8 cellular contexts compared by ENCODE assay signal in the genomic region with DNA sequence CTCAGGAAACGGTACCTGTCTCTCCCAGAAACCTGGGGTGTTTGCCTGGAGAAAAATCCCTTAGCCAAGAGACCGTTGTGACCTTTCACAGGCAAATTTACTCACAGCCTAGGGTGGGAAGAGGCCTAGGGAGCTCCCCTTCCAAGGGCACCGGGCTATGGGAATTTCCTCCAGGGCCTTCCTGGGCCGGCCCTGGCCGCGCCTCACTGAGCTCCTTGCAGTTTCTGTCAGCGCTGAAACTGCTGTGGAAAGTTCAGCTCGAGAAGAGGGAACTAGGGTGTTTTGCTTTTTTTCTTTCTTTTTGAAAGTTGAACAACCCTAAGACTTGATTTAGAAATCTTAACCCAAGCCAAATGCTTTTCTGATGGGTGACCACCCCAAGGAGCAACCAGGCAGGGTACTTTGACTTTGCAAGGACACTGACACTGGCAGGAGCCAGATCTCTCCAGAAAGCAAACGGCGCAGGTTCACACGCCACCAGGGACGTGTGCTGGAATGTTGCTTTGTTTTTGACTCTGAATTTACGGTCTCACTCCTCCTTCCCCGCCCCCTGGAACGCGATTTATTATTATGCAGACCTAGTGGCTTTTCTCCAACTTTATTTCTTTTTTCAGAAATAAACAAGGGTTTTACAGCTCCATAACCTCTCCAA.
DNase-seq lines count a peak whose midpoint lies in the region; TF ChIP-seq lines count a peak whose summit lies in the region.

No MANE protein-coding gene starts in this region.

- H3K27ac ChIP-seq in GM23248: peak overlapping the region; percentile 89
- peak overlapping the region; percentile 81 to 82 for H3K27ac ChIP-seq in ovary

- peak overlapping the region; percentile 82 for H2AFZ ChIP-seq in GM23248

- no peak for TF ChIP-seq EP300 in ovary (IDR thresholded peaks at IDR 0.05)

- no peaks in the 10 kb centered on the region for H4K20me1 ChIP-seq in GM23248 (ENCODE audit: insufficient read depth)

- no peaks in the 10 kb centered on the region for H3K79me2 ChIP-seq in GM23248 (ENCODE audit: insufficient read depth)

- peaks cover 21% of the 10 kb centered on the region for H3F3A ChIP-seq in GM23248 (ENCODE audit: insufficient read depth)

- peak; percentile 66 for DNase-seq in GM03348 (ENCODE audit: low spot score)
- peak; percentile 81 for DNase-seq in GM23248
- peak; percentile 10 for DNase-seq in MV-4-11 (lab: John Stamatoyannopoulos, UW)
- DNase-seq in fibroblast of pulmonary artery (ENCODE audit: low read depth): peak; percentile 69
- DNase-seq in ovary: peak; percentile 52 to 70 (median 55)
- no peak for DNase-seq in NK-92 treated with Interleukin-12 subunit alpha and Interleukin-12 subunit beta, amount 100 ng/mL, for 24 hours (lab: John Stamatoyannopoulos, UW)
- no peak for DNase-seq in posterior vena cava (ENCODE audit: low spot score)
- no peak for DNase-seq in SHP77 (lab: John Stamatoyannopoulos, UW)

- no peak for TF ChIP-seq POLR2A in ovary (IDR thresholded peaks at IDR 0.05)

- no peak for TF ChIP-seq CTCF in fibroblast of pulmonary artery (IDR thresholded peaks at IDR 0.05; ENCODE audit: low read length, missing control alignments)
- no peak for TF ChIP-seq CTCF in ovary (IDR thresholded peaks at IDR 0.05)

- intact Hi-C loops in ovary (cut with DNase I) (loop anchor here in 2 of 4 donors (5.0 to 10.0 kb wide), 2 partner anchors 199 to 231 kb away; a partner anchor contains a TSS), posterior vena cava (cut with DNase I) (no loop called here)

- H3K4me3 ChIP-seq in GM23248 (peak overlapping the region; percentile 46), fibroblast of pulmonary artery (replicated peaks; ENCODE audit: low read depth, low read length) (no peak overlapping the region), ovary (peak overlapping the region; percentile 22)

- H3K4me1 ChIP-seq in GM23248 (ENCODE audit: insufficient read depth) (peaks cover 55% of the 10 kb centered on the region), ovary (ENCODE audit: insufficient read depth) (peaks cover 11% of the 10 kb centered on the region)

- peak overlapping the region; percentile 71 for H3K4me2 ChIP-seq in GM23248 (ENCODE audit: unreplicated experiment)

- H3K27me3 ChIP-seq in GM23248 (replicated peaks; ENCODE audit: insufficient read depth) (no peaks in the 10 kb centered on the region), ovary (no peaks in the 10 kb centered on the region)

- in situ Hi-C loops in GM23248 (cut with MboI): no loop called here

- 2 to 5% methylated on average over 16 of the region's 16 CpGs for WGBS in GM23248 (ENCODE audit: low coverage in 1 of 2, low lambda C conversion rate in 2 of 2, missing lambda C conversion rate in 2 of 2), 2 experiments
- 2 to 3% (median 2%) methylated on average over 16 of the region's 16 CpGs for WGBS in ovary, 3 donors

- no peaks in the 10 kb centered on the region for H3K9me2 ChIP-seq in GM23248 (ENCODE audit: insufficient read depth)

- no peaks in the 10 kb centered on the region for H3K9me3 ChIP-seq in GM23248 (ENCODE audit: low read depth)
- no peaks in the 10 kb centered on the region for H3K9me3 ChIP-seq in ovary

- peak overlapping the region; percentile 82 for H3K9ac ChIP-seq in GM23248

- H3K36me3 ChIP-seq in GM23248 (ENCODE audit: low read depth) (no peaks in the 10 kb centered on the region), ovary (no peaks in the 10 kb centered on the region)

Comparison
In these comparisons a context has a peak if more than half of its experiments do, and no peak if none do; other contexts are left out.
1. DNase-seq: peak in GM03348 (single experiment), GM23248 (single experiment), MV-4-11 (single experiment), fibroblast of pulmonary artery (single experiment) and ovary (5 of 5); none in NK-92 treated with Interleukin-12 subunit alpha and Interleukin-12 subunit beta, amount 100 ng/mL, for 24 hours (single experiment), posterior vena cava (single experiment) and SHP77 (0 of 2).